Comparison of ENCODE assay signal across 19 cellular contexts in genomic region chr13:51325837-51326236, GRCh38. TPM values are rescaled to one million over a fixed set of nuclear protein-coding genes. Genes with fewer than 3 reads are reported as not detected.
"Had no signal": no experiment of that assay in that cellular context is flagged by ENCODE, and none has a peak within 500 bp of the region (broad histone marks: within the 10 kb centered on the region; RNA-seq: fewer than 3 reads in every experiment).

No MANE protein-coding gene starts in this region.

- H3K4me3 ChIP-seq: ascending aorta, esophagus muscularis mucosa, lower lobe of right lung, prostate gland had no signal

- H3K9me3 ChIP-seq: ascending aorta, esophagus muscularis mucosa, lower lobe of right lung, prostate gland had no signal

- H3K27me3 Mint-ChIP-seq: activated CD4-positive, alpha-beta memory T cell treated with anti-CD3 and anti-CD28 coated beads, Interleukin-2, amount 10 ng/mL, durations not matched to agents 7 days and 5 days; activated CD8-positive, alpha-beta memory T cell treated with anti-CD3 and anti-CD28 coated beads, Interleukin-2, amount 10 ng/mL, durations not matched to agents 7 days and 5 days; activated naive CD8-positive, alpha-beta T cell; natural killer cell treated with Interleukin-12 subunit alpha and Interleukin-12 subunit beta and Interleukin-15 and Interleukin-18, amount 100 ng/mL, for 72 hours; T-cell; type B pancreatic cell had no signal

- H3K4me1 Mint-ChIP-seq: mesothelial cell of epicardium had no signal

- H3K27ac ChIP-seq: ascending aorta, esophagus muscularis mucosa, lower lobe of right lung, prostate gland had no signal

- H3K27me3 ChIP-seq: ascending aorta, esophagus muscularis mucosa had no signal

- H3K4me3 Mint-ChIP-seq: activated CD4-positive, alpha-beta memory T cell treated with anti-CD3 and anti-CD28 coated beads, Interleukin-2, amount 10 ng/mL, durations not matched to agents 7 days and 5 days; activated CD8-positive, alpha-beta memory T cell treated with anti-CD3 and anti-CD28 coated beads, Interleukin-2, amount 10 ng/mL, durations not matched to agents 7 days and 5 days; activated naive CD8-positive, alpha-beta T cell; mesothelial cell of epicardium; natural killer cell treated with Interleukin-12 subunit alpha and Interleukin-12 subunit beta and Interleukin-15 and Interleukin-18, amount 100 ng/mL, for 72 hours; T-cell; type B pancreatic cell had no signal

- DNase-seq: activated CD4-positive, alpha-beta memory T cell treated with anti-CD3 and anti-CD28 coated beads, Interleukin-2, amount 10 ng/mL, durations not matched to agents 7 days and 5 days; activated CD4-positive, alpha-beta T cell treated with anti-CD3 and anti-CD28 coated beads for 48 hours; activated CD4-positive, CD25-positive, alpha-beta regulatory T cell; activated CD8-positive, alpha-beta memory T cell treated with anti-CD3 and anti-CD28 coated beads, Interleukin-2, amount 10 ng/mL, durations not matched to agents 7 days and 5 days; effector CD8-positive, alpha-beta T cell; lower lobe of right lung; right cardiac atrium; stimulated activated naive CD8-positive, alpha-beta T cell treated with anti-CD3 and anti-CD28 coated beads, Interleukin-15, Interleukin-2, amounts not matched to agents 100 U/mL and 50 U/mL, for 24 hours; T-cell; T-helper 9 cell had no signal

- H3K4me1 ChIP-seq: lower lobe of right lung, prostate gland had no signal

- ATAC-seq: activated CD8-positive, alpha-beta memory T cell treated with anti-CD3 and anti-CD28 coated beads, Interleukin-2, amount 10 ng/mL, durations not matched to agents 7 days and 5 days; lower lobe of right lung; right cardiac atrium; SK-N-SH treated with all-trans-retinoic acid at 6 μM for 48 hours; stimulated activated naive CD8-positive, alpha-beta T cell treated with anti-CD3 and anti-CD28 coated beads, Interleukin-15, Interleukin-2, amounts not matched to agents 100 U/mL and 50 U/mL, for 24 hours; T-cell had no signal

- H3K36me3 Mint-ChIP-seq: activated CD8-positive, alpha-beta memory T cell treated with anti-CD3 and anti-CD28 coated beads, Interleukin-2, amount 10 ng/mL, durations not matched to agents 7 days and 5 days; activated naive CD8-positive, alpha-beta T cell; mesothelial cell of epicardium; natural killer cell treated with Interleukin-12 subunit alpha and Interleukin-12 subunit beta and Interleukin-15 and Interleukin-18, amount 100 ng/mL, for 72 hours; T-cell; type B pancreatic cell had no signal

- H3K36me3 ChIP-seq: ascending aorta, esophagus muscularis mucosa, lower lobe of right lung, prostate gland had no signal

- H3K27ac Mint-ChIP-seq: activated CD4-positive, alpha-beta memory T cell treated with anti-CD3 and anti-CD28 coated beads, Interleukin-2, amount 10 ng/mL, durations not matched to agents 7 days and 5 days; activated CD8-positive, alpha-beta memory T cell treated with anti-CD3 and anti-CD28 coated beads, Interleukin-2, amount 10 ng/mL, durations not matched to agents 7 days and 5 days; activated naive CD8-positive, alpha-beta T cell; mesothelial cell of epicardium; natural killer cell treated with Interleukin-12 subunit alpha and Interleukin-12 subunit beta and Interleukin-15 and Interleukin-18, amount 100 ng/mL, for 72 hours; T-cell; type B pancreatic cell had no signal

- H3K9me3 Mint-ChIP-seq: activated CD4-positive, alpha-beta memory T cell treated with anti-CD3 and anti-CD28 coated beads, Interleukin-2, amount 10 ng/mL, durations not matched to agents 7 days and 5 days; mesothelial cell of epicardium; natural killer cell treated with Interleukin-12 subunit alpha and Interleukin-12 subunit beta and Interleukin-15 and Interleukin-18, amount 100 ng/mL, for 72 hours; T-cell; type B pancreatic cell had no signal

RNA-seq across cellular contexts. Expression of gene SERPINE3, which starts 13.7 kb away (rescaled TPM):
- total RNA-seq: activated CD4-positive, alpha-beta memory T cell treated with anti-CD3 and anti-CD28 coated beads, Interleukin-2, amount 10 ng/mL, durations not matched to agents 7 days and 5 days; activated CD8-positive, alpha-beta memory T cell treated with anti-CD3 and anti-CD28 coated beads, Interleukin-2, amount 10 ng/mL, durations not matched to agents 7 days and 5 days; ascending aorta; esophagus muscularis mucosa; lower lobe of right lung; natural killer cell treated with Interleukin-12 subunit alpha and Interleukin-12 subunit beta and Interleukin-15 and Interleukin-18, amount 100 ng/mL, for 72 hours; prostate gland; right cardiac atrium; skeletal muscle tissue; T-cell had no signal
- polyA plus RNA-seq: right cardiac atrium had no signal
